1 cellular context compared by ENCODE assay signal in genomic region chr1:168386949-168387586, GRCh38.
TF ChIP-seq lines count a peak whose summit lies in the region.

No MANE protein-coding gene starts in this region.

TF ChIP-seq in H1, 55 proteins besides CTCF, POLR2A, EP300 and RAD21 (continued from another document):
- TF ChIP-seq E2F6 (IDR thresholded peaks at IDR 0.05) (peak; percentile 93), NANOG (IDR thresholded peaks at IDR 0.05; ENCODE audit: insufficient read depth, low read depth, low read length, poor library complexity, severe bottlenecking) (no peak), YY1 (IDR thresholded peaks at IDR 0.05; ENCODE audit: low read depth, low read length) (no peak), ATF3 (IDR thresholded peaks at IDR 0.05; ENCODE audit: insufficient read depth, low read depth, low read length) (no peak), SAP30 (IDR thresholded peaks at IDR 0.05; ENCODE audit: insufficient read depth, insufficient replicate concordance, low read length) (no peak), HDAC6 (IDR thresholded peaks at IDR 0.05; ENCODE audit: low read depth, low read length) (no peak), CHD7 (IDR thresholded peaks at IDR 0.05; ENCODE audit: insufficient replicate concordance, low read length) (no peak), ATF2 (IDR thresholded peaks at IDR 0.05; ENCODE audit: low read length) (0 out of 2 replicates have a peak, but pooled peaks have one; percentile 59), PHF8 (conservative IDR thresholded peaks at IDR 0.05; ENCODE audit: low read depth, low read length) (no peak), SP4 (IDR thresholded peaks at IDR 0.05; ENCODE audit: low read length) (no peak), SIN3A (conservative IDR thresholded peaks at IDR 0.05 in 1 of 2, IDR thresholded peaks at IDR 0.05 in 1 of 2; ENCODE audit: low read depth in 1 of 2, low read length in 2 of 2) (peak; percentile 57 to 91; a peak in 2 of 4 replicates), EGR1 (IDR thresholded peaks at IDR 0.05; ENCODE audit: borderline replicate concordance, low read depth, low read length) (no peak), BACH1 (IDR thresholded peaks at IDR 0.05; ENCODE audit: low read length) (no peak), SRF (IDR thresholded peaks at IDR 0.05; ENCODE audit: low read depth, low read length) (no peak), ASH2L (IDR thresholded peaks at IDR 0.05; ENCODE audit: low read length) (no peak), POLR2AphosphoS5 (IDR thresholded peaks at IDR 0.05; ENCODE audit: low read depth, low read length) (no peak), JUND (IDR thresholded peaks at IDR 0.05; ENCODE audit: low read length) (no peak), EZH2 (IDR thresholded peaks at IDR 0.05; ENCODE audit: low read depth, low read length, severe bottlenecking) (no peak), POU5F1 (IDR thresholded peaks at IDR 0.05; ENCODE audit: low read depth, low read length) (no peak), GABPA (IDR thresholded peaks at IDR 0.05; ENCODE audit: borderline replicate concordance, insufficient read depth, low read length) (no peak), USF2 (IDR thresholded peaks at IDR 0.05; ENCODE audit: low read length) (no peak), SP2 (IDR thresholded peaks at IDR 0.05; ENCODE audit: low read length) (no peak), BCL11A (IDR thresholded peaks at IDR 0.05; ENCODE audit: low read depth in 2 of 2, low read length in 2 of 2) (no peak), MAFK (IDR thresholded peaks at IDR 0.05; ENCODE audit: low read depth, low read length) (no peak), SP1 (IDR thresholded peaks at IDR 0.05; ENCODE audit: low read depth, low read length) (no peak), CREB1 (IDR thresholded peaks at IDR 0.05) (peak; percentile 90), CHD1 (IDR thresholded peaks at IDR 0.05; ENCODE audit: low read depth, low read length) (no peak), CBX8 (IDR thresholded peaks at IDR 0.05; ENCODE audit: borderline replicate concordance, low read depth, low read length) (no peak), KDM1A (IDR thresholded peaks at IDR 0.05; ENCODE audit: borderline replicate concordance, low read length) (no peak)
